Comparison of ENCODE assay signal across 1 cellular context in the genomic region with DNA sequence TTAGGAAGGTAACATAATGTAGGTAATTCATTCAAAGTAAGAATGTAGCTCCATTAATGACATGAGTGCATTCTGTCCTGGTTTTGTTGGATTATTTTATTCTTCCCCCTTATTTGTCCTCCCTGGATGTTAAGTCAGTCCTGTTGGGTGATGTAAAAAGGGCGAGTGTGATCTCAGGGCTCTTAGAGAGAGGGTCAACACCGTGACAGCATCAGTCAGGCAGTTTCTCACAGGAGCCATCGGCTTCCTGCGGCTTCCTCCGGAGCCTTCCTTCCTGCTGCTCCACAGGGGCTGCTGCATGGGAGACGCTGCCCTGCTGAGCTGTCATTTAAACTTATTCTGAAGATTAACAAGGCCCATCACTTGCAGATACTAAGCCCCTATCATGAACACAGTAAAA.
TF ChIP-seq lines count a peak whose summit lies in the region.

No MANE protein-coding gene starts in this region.

TF ChIP-seq in GM23338, 12 proteins besides CTCF, POLR2A, EP300 and RAD21:
- TF ChIP-seq CREB1 (CRISPR knock-in tag; IDR thresholded peaks at IDR 0.05; ENCODE audit: low read depth), result peak; percentile 52; the same call in 1 of the 2 replicates
